5 cellular contexts compared by ENCODE assay signal in genomic region chr22:22900527-22901205, GRCh38. TPM values are rescaled to one million over a fixed set of nuclear protein-coding genes. Genes with fewer than 3 reads are reported as not detected.
"Had no signal": no experiment of that assay in that cellular context is flagged by ENCODE, and none has a peak within 500 bp of the region (broad histone marks: within the 10 kb centered on the region; RNA-seq: fewer than 3 reads in every experiment).

No MANE protein-coding gene starts in this region.

RNA-seq across cellular contexts. Expression of gene IGLL5, which starts 13.1 kb away (rescaled TPM):
- total RNA-seq: hepatocyte, lung microvascular endothelial cell, mesenteric fat pad, neural crest cell, osteocyte had no signal
- polyA plus RNA-seq: hepatocyte had no signal
